Comparison of ENCODE assay signal across 8 cellular contexts in genomic region chr16:70113599-70113981, GRCh38. TPM values are rescaled to one million over a fixed set of nuclear protein-coding genes. Genes with fewer than 3 reads are reported as not detected.
A peak's percentile ranks its signal among the peaks of the same experiment; 100 is the strongest.
DNase-seq lines count a peak whose midpoint lies in the region; ATAC-seq and TF ChIP-seq lines count a peak whose summit lies in the region.
"Not testable (repeated sequence)": the region's sequence is repeated elsewhere in the genome, so short reads cannot be mapped to it uniquely, and the experiment has no call there.

No MANE protein-coding gene starts in this region.

- H3K9ac ChIP-seq in Karpas-422 (ENCODE audit: low read length) (peak overlapping the region; percentile 53), liver (ENCODE audit: low read depth in 1 of 2, low read length in 2 of 2) (peak overlapping the region in 1 of 2 donors; percentile 59), skeletal muscle tissue (ENCODE audit: low read depth in 1 of 3, low read length in 3 of 3) (peak overlapping the region in 2 of 3 donors; percentile 53 to 74)

- not testable (repeated sequence) for H3K27ac ChIP-seq in Karpas-422 (ENCODE audit: low read length)
- H3K27ac ChIP-seq in liver (ENCODE audit: low read depth in 1 of 2, low read length in 2 of 2) (peak overlapping the region; percentile 46 to 63), skeletal muscle tissue (ENCODE audit: low read depth, low read length) (peak overlapping the region; percentile 85)

- H4K20me1 ChIP-seq in Karpas-422 (ENCODE audit: insufficient read depth, low read depth, low read length), result not testable (repeated sequence)

- 0% methylated on average over 2 of the region's 15 CpGs for WGBS in liver

- H3K4me3 Mint-ChIP-seq in activated T-helper 1 cell treated with anti-CD3 and anti-CD28 coated beads, Interleukin-12 subunit alpha, Interleukin-12 subunit beta, Interleukin-2, Interleukin-4 antibody, amounts not matched to agents 30 ng/mL and 10 ng/mL and 1 ng/mL, durations not matched to agents 14 hours and 24 hours and 36 hours, result peak overlapping the region; percentile 88

- not testable (repeated sequence) for H2AFZ ChIP-seq in Karpas-422 (ENCODE audit: low read length)

- intact Hi-C loops in activated T-helper 1 cell treated with anti-CD3 and anti-CD28 coated beads, Interleukin-12 subunit alpha, Interleukin-12 subunit beta, Interleukin-2, Interleukin-4 antibody, amounts not matched to agents 30 ng/mL and 10 ng/mL and 1 ng/mL, durations not matched to agents 14 hours and 24 hours and 36 hours (cut with micrococcal nuclease), result loop anchor here (5.0 kb wide), 2 partner anchors 624 to 726 kb away; partner anchors contain the start of gene TERF2

- peak overlapping the region; percentile 44 for H3K4me2 ChIP-seq in Karpas-422 (ENCODE audit: low read depth, low read length, poor library complexity, severe bottlenecking)

- H3K27me3 Mint-ChIP-seq in activated T-helper 1 cell treated with anti-CD3 and anti-CD28 coated beads, Interleukin-12 subunit alpha, Interleukin-12 subunit beta, Interleukin-2, Interleukin-4 antibody, amounts not matched to agents 30 ng/mL and 10 ng/mL and 1 ng/mL, durations not matched to agents 14 hours and 24 hours and 36 hours (ENCODE audit: insufficient read depth), result not testable (repeated sequence)

- not testable (repeated sequence) for H3K9me3 ChIP-seq in BE2C; Karpas-422 (ENCODE audit: low read length); liver (ENCODE audit: control insufficient read depth in 4 of 4, low read length in 3 of 4); skeletal muscle tissue (ENCODE audit: control insufficient read depth in 3 of 3, low read length in 3 of 3)

- not testable (repeated sequence) for DNase-seq in BE2C; Karpas-422; activated T-helper 1 cell treated with anti-CD3 and anti-CD28 coated beads, Interleukin-12 subunit alpha, Interleukin-12 subunit beta, Interleukin-2, Interleukin-4 antibody, amounts not matched to agents 30 ng/mL and 10 ng/mL and 1 ng/mL, durations not matched to agents 14 hours and 24 hours and 36 hours (ENCODE audit: low spot score); epithelial cell of esophagus (ENCODE audit: low read depth)

- ATAC-seq in GM19324 (IDR thresholded peaks at IDR 0.05; ENCODE audit: low FRiP score, unreplicated experiment) (peak; percentile 13), HG02852 (IDR thresholded peaks at IDR 0.05; ENCODE audit: unreplicated experiment) (peak; percentile 22)

- not testable (repeated sequence) for H3K27ac Mint-ChIP-seq in activated T-helper 1 cell treated with anti-CD3 and anti-CD28 coated beads, Interleukin-12 subunit alpha, Interleukin-12 subunit beta, Interleukin-2, Interleukin-4 antibody, amounts not matched to agents 30 ng/mL and 10 ng/mL and 1 ng/mL, durations not matched to agents 14 hours and 24 hours and 36 hours

- not testable (repeated sequence) for TF ChIP-seq CTCF in BE2C (IDR thresholded peaks at IDR 0.05; ENCODE audit: low read depth, low read length); epithelial cell of esophagus (IDR thresholded peaks at IDR 0.05; ENCODE audit: insufficient read depth, low read depth, low read length, missing control alignments); liver (IDR thresholded peaks at IDR 0.05; ENCODE audit: low read depth, low read length, missing input control)

- not testable (repeated sequence) for TF ChIP-seq RAD21 in liver (IDR thresholded peaks at IDR 0.05)

- H3K27me3 ChIP-seq in BE2C; Karpas-422 (ENCODE audit: low read length); liver (ENCODE audit: control insufficient read depth in 4 of 4, insufficient read depth in 4 of 4, low read length in 3 of 4); skeletal muscle tissue (ENCODE audit: control insufficient read depth in 3 of 3, insufficient read depth in 3 of 3, low read length in 3 of 3): not testable (repeated sequence)

- H3K9me3 Mint-ChIP-seq in activated T-helper 1 cell treated with anti-CD3 and anti-CD28 coated beads, Interleukin-12 subunit alpha, Interleukin-12 subunit beta, Interleukin-2, Interleukin-4 antibody, amounts not matched to agents 30 ng/mL and 10 ng/mL and 1 ng/mL, durations not matched to agents 14 hours and 24 hours and 36 hours, result not testable (repeated sequence)

- not testable (repeated sequence) for H3K36me3 Mint-ChIP-seq in activated T-helper 1 cell treated with anti-CD3 and anti-CD28 coated beads, Interleukin-12 subunit alpha, Interleukin-12 subunit beta, Interleukin-2, Interleukin-4 antibody, amounts not matched to agents 30 ng/mL and 10 ng/mL and 1 ng/mL, durations not matched to agents 14 hours and 24 hours and 36 hours (ENCODE audit: low read depth)

- peaks cover 21% of the 10 kb centered on the region for H3K4me1 Mint-ChIP-seq in activated T-helper 1 cell treated with anti-CD3 and anti-CD28 coated beads, Interleukin-12 subunit alpha, Interleukin-12 subunit beta, Interleukin-2, Interleukin-4 antibody, amounts not matched to agents 30 ng/mL and 10 ng/mL and 1 ng/mL, durations not matched to agents 14 hours and 24 hours and 36 hours (ENCODE audit: low read depth)

- not testable (repeated sequence) for H3K4me1 ChIP-seq in BE2C; Karpas-422 (ENCODE audit: low read length); skeletal muscle tissue (ENCODE audit: control insufficient read depth in 3 of 3, insufficient read depth in 3 of 3, low read length in 3 of 3)
- peaks cover 1 to 14% (median 8%) of the 10 kb centered on the region in 4 donors for H3K4me1 ChIP-seq in liver (ENCODE audit: control insufficient read depth in 4 of 4, insufficient read depth in 4 of 4, low read length in 3 of 4)

- H3K79me2 ChIP-seq in Karpas-422 (ENCODE audit: low read length), result peaks cover 32% of the 10 kb centered on the region

- H3K4me3 ChIP-seq in BE2C (ENCODE audit: low read depth, low read length) (peak overlapping the region; percentile 75), Karpas-422 (ENCODE audit: low read length) (peak overlapping the region; percentile 95), epithelial cell of esophagus (ENCODE audit: low read length) (peak overlapping the region; percentile 62), liver (ENCODE audit: low read depth in 1 of 3, low read length in 3 of 3) (peak overlapping the region in 1 of 3 donors; percentile 75), skeletal muscle tissue (ENCODE audit: low read length in 3 of 3) (peak overlapping the region; percentile 43 to 54 (median 49))

- not testable (repeated sequence) for H3K9me2 ChIP-seq in Karpas-422 (replicated peaks; ENCODE audit: insufficient read depth, low read length)

- H3K36me3 ChIP-seq in BE2C; Karpas-422 (ENCODE audit: insufficient read depth, low read length); liver (ENCODE audit: control insufficient read depth in 4 of 4, insufficient read depth in 3 of 4, low read depth in 1 of 4, low read length in 3 of 4); skeletal muscle tissue (ENCODE audit: control insufficient read depth in 3 of 3, insufficient read depth in 3 of 3, low read length in 3 of 3): not testable (repeated sequence)

RNA-seq across cellular contexts. Expression of gene PDPR, which starts 0.5 kb away (rescaled TPM):
- 19.0 TPM for polyA plus RNA-seq in BE2C (2012; ENCODE audit: insufficient read depth, insufficient read length, low read depth)
- 14.7 and 16.3 TPM in 2 replicates for total RNA-seq in Karpas-422 (2014; rRNA removed; shearing (Covaris generic); ENCODE audit: low replicate concordance)
- total RNA-seq in activated T-helper 1 cell treated with anti-CD3 and anti-CD28 coated beads, Interleukin-12 subunit alpha, Interleukin-12 subunit beta, Interleukin-2, Interleukin-4 antibody, amounts not matched to agents 30 ng/mL and 10 ng/mL and 1 ng/mL, durations not matched to agents 14 hours and 24 hours and 36 hours, result 40.7 and 41.4 TPM in 2 replicates
- total RNA-seq in liver (10 to 100 TPM in 1 of 2 donors, 1 to 10 TPM in 1; 9.6 to 13.5 TPM), skeletal muscle tissue (16.2 TPM)
- 1 to 10 TPM; 2.2 to 3.4 TPM for polyA plus RNA-seq in liver

RNA-seq across cellular contexts. Expression of gene CLEC18C, which starts 60.0 kb away (rescaled TPM):
- polyA plus RNA-seq in BE2C (2012; ENCODE audit: insufficient read depth, insufficient read length, low read depth), result not detected
- 0.93 TPM in 1 of 2 replicates, not detected in the other for total RNA-seq in Karpas-422 (2014; rRNA removed; shearing (Covaris generic); ENCODE audit: low replicate concordance)
- 0.17 and 0.47 TPM in 2 replicates for total RNA-seq in activated T-helper 1 cell treated with anti-CD3 and anti-CD28 coated beads, Interleukin-12 subunit alpha, Interleukin-12 subunit beta, Interleukin-2, Interleukin-4 antibody, amounts not matched to agents 30 ng/mL and 10 ng/mL and 1 ng/mL, durations not matched to agents 14 hours and 24 hours and 36 hours
- under 1 TPM; 0.05 to 0.25 TPM for total RNA-seq in liver
- polyA plus RNA-seq in liver, result under 1 TPM in 1 of 2 donors, not detected in 1; 0.03 TPM
- total RNA-seq in skeletal muscle tissue, result under 0.01 TPM
